7 cellular contexts compared by ENCODE assay signal in genomic region chr10:103854265-103854686, GRCh38. TPM values are rescaled to one million over a fixed set of nuclear protein-coding genes. Genes with fewer than 3 reads are reported as not detected.
DNase-seq lines count a peak whose midpoint lies in the region; ATAC-seq and TF ChIP-seq lines count a peak whose summit lies in the region.

No MANE protein-coding gene starts in this region.

- no peak overlapping the region for H3K27ac Mint-ChIP-seq in IgD-negative memory B cell
- no peak overlapping the region for H3K27ac Mint-ChIP-seq in activated CD8-positive, alpha-beta T cell treated with anti-CD3 and anti-CD28 coated beads for 36 hours

- H3K36me3 ChIP-seq in iPS-15b (ENCODE audit: control insufficient read depth, insufficient read depth, low read length), result no peaks in the 10 kb centered on the region
- H3K36me3 ChIP-seq in smooth muscle cell (ENCODE audit: low read depth), result no peaks in the 10 kb centered on the region
- no peaks in the 10 kb centered on the region for H3K36me3 ChIP-seq in adrenal gland (replicated peaks in 1 of 2)

- H3K4me3 Mint-ChIP-seq in IgD-negative memory B cell, result peak overlapping the region; percentile 73 to 89 (median 79)
- peak overlapping the region; percentile 71 for H3K4me3 Mint-ChIP-seq in activated CD8-positive, alpha-beta T cell treated with anti-CD3 and anti-CD28 coated beads for 36 hours

- H3K27me3 Mint-ChIP-seq in IgD-negative memory B cell, result peaks cover 48% of the 10 kb centered on the region
- H3K27me3 Mint-ChIP-seq in activated CD8-positive, alpha-beta T cell treated with anti-CD3 and anti-CD28 coated beads for 36 hours, result peaks cover 33% of the 10 kb centered on the region

- POLR2A ChIA-PET in activated CD8-positive, alpha-beta T cell treated with anti-CD3 and anti-CD28 coated beads for 36 hours (lab: Charles Lee), result interaction anchor here (0.6 to 1.3 kb wide), 2 partner anchors 88 to 144 kb away, joined by 3 read pairs; no protein-coding TSS in a partner anchor

- H3K27ac ChIP-seq in smooth muscle cell (ENCODE audit: low read depth), result peak overlapping the region; percentile 87
- H3K27ac ChIP-seq in adrenal gland, result peak overlapping the region in 2 of 5 donors; percentile 24 to 30

- H3F3A ChIP-seq in smooth muscle cell (ENCODE audit: low read depth), result peaks cover 30% of the 10 kb centered on the region

- peaks cover 3% of the 10 kb centered on the region for H3K36me3 Mint-ChIP-seq in IgD-negative memory B cell
- H3K36me3 Mint-ChIP-seq in activated CD8-positive, alpha-beta T cell treated with anti-CD3 and anti-CD28 coated beads for 36 hours (ENCODE audit: low read depth), result no peaks in the 10 kb centered on the region

- H3K9me3 Mint-ChIP-seq in IgD-negative memory B cell, result no peaks in the 10 kb centered on the region
- H3K9me3 Mint-ChIP-seq in activated CD8-positive, alpha-beta T cell treated with anti-CD3 and anti-CD28 coated beads for 36 hours, result no peaks in the 10 kb centered on the region

- TF ChIP-seq POLR2A in adrenal gland (IDR thresholded peaks at IDR 0.05), result no peak

- CTCF ChIA-PET in activated CD8-positive, alpha-beta T cell treated with anti-CD3 and anti-CD28 coated beads for 36 hours (lab: Charles Lee), result interaction anchor here (0.9 to 7.8 kb wide), 13 partner anchors 8 to 168 kb away, joined by 3 to 109 read pairs (median 4); no protein-coding TSS in a partner anchor

- H3K4me2 ChIP-seq in smooth muscle cell, result peak overlapping the region; percentile 95

- peaks cover 48% of the 10 kb centered on the region for H4K20me1 ChIP-seq in smooth muscle cell (ENCODE audit: low read depth)

- H3K9me3 ChIP-seq in iPS-15b (ENCODE audit: control insufficient read depth, insufficient read depth, low read length), result no peaks in the 10 kb centered on the region
- no peaks in the 10 kb centered on the region for H3K9me3 ChIP-seq in smooth muscle cell (replicated peaks; ENCODE audit: low read depth)
- no peaks in the 10 kb centered on the region for H3K9me3 ChIP-seq in adrenal gland (replicated peaks in 1 of 3)

- H3K4me1 ChIP-seq in iPS-15b (ENCODE audit: control insufficient read depth, insufficient read depth, low read length) (peaks cover 10% of the 10 kb centered on the region), smooth muscle cell (ENCODE audit: low read depth) (peaks cover 20% of the 10 kb centered on the region), adrenal gland (replicated peaks in 1 of 2) (peaks cover 7 to 56% of the 10 kb centered on the region in 2 donors)

- H3K9ac ChIP-seq in iPS-15b (ENCODE audit: low read depth, low read length), result no peak overlapping the region
- H3K9ac ChIP-seq in smooth muscle cell (ENCODE audit: low read depth), result peak overlapping the region; percentile 46

- DNase-seq in activated CD8-positive, alpha-beta T cell treated with anti-CD3 and anti-CD28 coated beads for 36 hours, result peak; percentile 14
- DNase-seq in smooth muscle cell (lab: John Stamatoyannopoulos, UW; ENCODE audit: unreplicated experiment) (no peak), adrenal gland (no peak), NCI-H2029 (lab: John Stamatoyannopoulos, UW) (no peak), NK-92 (lab: John Stamatoyannopoulos, UW; ENCODE audit: unreplicated experiment) (no peak)

- H3K79me2 ChIP-seq in smooth muscle cell (ENCODE audit: low read depth), result peaks cover 52% of the 10 kb centered on the region

- peak overlapping the region; percentile 80 for H3K4me3 ChIP-seq in iPS-15b (ENCODE audit: low read depth, low read length)
- H3K4me3 ChIP-seq in smooth muscle cell, result peak overlapping the region; percentile 75
- H3K4me3 ChIP-seq in adrenal gland, result peak overlapping the region in 2 of 4 donors; percentile 39 to 65

- TF ChIP-seq CTCF in activated CD8-positive, alpha-beta T cell treated with anti-CD3 and anti-CD28 coated beads for 36 hours (IDR thresholded peaks at IDR 0.05), result no peak
- TF ChIP-seq CTCF in smooth muscle cell (IDR thresholded peaks at IDR 0.05; ENCODE audit: borderline replicate concordance, insufficient read depth, poor library complexity, severe bottlenecking) (no peak), adrenal gland (IDR thresholded peaks at IDR 0.05) (no peak)

- peaks cover 6 to 16% (median 7%) of the 10 kb centered on the region in 3 donors for H3K4me1 Mint-ChIP-seq in IgD-negative memory B cell
- H3K4me1 Mint-ChIP-seq in activated CD8-positive, alpha-beta T cell treated with anti-CD3 and anti-CD28 coated beads for 36 hours (ENCODE audit: low read depth), result peaks cover 5% of the 10 kb centered on the region

- 2% methylated on average over 13 of the region's 13 CpGs for WGBS in smooth muscle cell (ENCODE audit: low lambda C conversion rate)
- 16 to 22% (median 17%) methylated on average over 13 of the region's 13 CpGs for WGBS in adrenal gland, 4 donors

- intact Hi-C loops in activated CD8-positive, alpha-beta T cell treated with anti-CD3 and anti-CD28 coated beads for 36 hours (cut with micrococcal nuclease), result no loop called here
- intact Hi-C loops in adrenal gland (cut with DNase I), result no loop called here

- peak; percentile 4 for ATAC-seq in activated CD8-positive, alpha-beta T cell treated with anti-CD3 and anti-CD28 coated beads for 36 hours

- H2AFZ ChIP-seq in smooth muscle cell (ENCODE audit: low read depth), result no peak overlapping the region

- H3K27me3 ChIP-seq in iPS-15b (ENCODE audit: control insufficient read depth, insufficient read depth, low read length) (peaks cover 42% of the 10 kb centered on the region), smooth muscle cell (ENCODE audit: low read depth) (no peaks in the 10 kb centered on the region), adrenal gland (no peaks in the 10 kb centered on the region)

RNA-seq across cellular contexts. Expression of gene SH3PXD2A, which starts 1.1 kb away (rescaled TPM):
- polyA plus RNA-seq in IgD-negative memory B cell, result 1.2 TPM
- 1 to 10 TPM; 6.5 to 7.4 TPM for total RNA-seq in activated CD8-positive, alpha-beta T cell treated with anti-CD3 and anti-CD28 coated beads for 36 hours
- total RNA-seq in smooth muscle cell, result 37.6 and 37.9 TPM in 2 replicates
- polyA plus RNA-seq in smooth muscle cell, result 30.1 and 33.4 TPM in 2 replicates
- total RNA-seq in adrenal gland, result 10 to 100 TPM; 14.6 to 34.5 (median 20.1) TPM
- polyA plus RNA-seq in adrenal gland, result 10 to 100 TPM; 10.4 to 19.2 (median 10.5) TPM
